In the genomic region with DNA sequence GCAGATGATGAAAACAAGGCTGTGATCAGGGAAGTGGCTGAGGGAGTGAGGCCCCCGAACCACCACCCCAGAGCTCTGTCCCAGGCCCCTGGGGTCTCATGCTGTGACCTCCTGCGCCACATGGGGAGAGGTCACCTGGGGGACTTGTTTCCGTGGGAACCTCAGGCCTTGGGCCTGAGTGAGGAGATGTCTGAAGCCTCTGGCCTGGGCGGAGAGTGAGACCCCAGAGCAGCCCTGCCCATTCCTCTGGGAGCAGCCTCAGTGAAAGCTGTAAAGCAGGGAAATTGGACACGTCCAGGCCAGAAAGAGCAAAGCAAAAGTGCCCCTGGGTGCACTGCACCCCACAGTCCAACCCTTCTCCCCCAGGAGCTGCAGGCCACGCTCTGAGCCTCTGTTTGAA, we compare ENCODE assay signal across 23 cellular contexts.
"Had no signal": no experiment of that assay in that cellular context is flagged by ENCODE, and none has a peak within 500 bp of the region (broad histone marks: within the 10 kb centered on the region; RNA-seq: fewer than 3 reads in every experiment).

No MANE protein-coding gene starts in this region.

- ATAC-seq: effector memory CD8-positive, alpha-beta T cell; gastrocnemius medialis; heart right ventricle; right cardiac atrium; stimulated activated memory B cell treated with anti-CD40 and anti-IgM and Interleukin-4, amounts not matched to agents 10 μg/mL and 1 μg/mL and 100 μg/mL, for 72 hours had no signal

- H3K27me3 ChIP-seq: esophagus muscularis mucosa, heart right ventricle, left lung, testis, tibial nerve had no signal

- DNase-seq: central memory CD4-positive, alpha-beta T cell; effector memory CD8-positive, alpha-beta T cell; gastrocnemius medialis; heart right ventricle; hypothalamus; mesenchymal stem cell; midbrain; naive B cell; stimulated activated CD4-positive, alpha-beta T cell treated with anti-CD3 and anti-CD28 coated beads, Interleukin-4, amount 100 ng/mL, for 1 hour; stimulated activated CD8-positive, alpha-beta memory T cell treated with anti-CD3 and anti-CD28 coated beads, Interleukin-4, amount 100 ng/mL, for 48 hours; testis had no signal

- H3K4me1 ChIP-seq: esophagus muscularis mucosa, tibial nerve had no signal

- H3K36me3 Mint-ChIP-seq: naive B cell had no signal

- H3K4me3 Mint-ChIP-seq: dendritic cell treated with granulocyte-macrophage colony-stimulating factor and Interleukin-4, amounts not matched to agents 40 ng/mL and 50 ng/mL, for 4 days; effector memory CD8-positive, alpha-beta T cell; naive B cell; nephron; stimulated activated memory B cell treated with anti-CD40 and anti-IgM and Interleukin-4, amounts not matched to agents 10 μg/mL and 1 μg/mL and 100 μg/mL, for 72 hours; stimulated activated naive CD8-positive, alpha-beta T cell treated with anti-CD3 and anti-CD28 coated beads, Interleukin-15, Interleukin-2, amounts not matched to agents 100 ng/mL and 50 ng/mL, for 24 hours had no signal

- H3K27ac Mint-ChIP-seq: dendritic cell treated with granulocyte-macrophage colony-stimulating factor and Interleukin-4, amounts not matched to agents 40 ng/mL and 50 ng/mL, for 4 days; nephron; progenitor cell of endocrine pancreas; stimulated activated memory B cell treated with anti-CD40 and anti-IgM and Interleukin-4, amounts not matched to agents 10 μg/mL and 1 μg/mL and 100 μg/mL, for 72 hours; stimulated activated naive CD8-positive, alpha-beta T cell treated with anti-CD3 and anti-CD28 coated beads, Interleukin-15, Interleukin-2, amounts not matched to agents 100 ng/mL and 50 ng/mL, for 24 hours had no signal

- H3K27me3 Mint-ChIP-seq: dendritic cell treated with granulocyte-macrophage colony-stimulating factor and Interleukin-4, amounts not matched to agents 40 ng/mL and 50 ng/mL, for 4 days; effector memory CD8-positive, alpha-beta T cell; naive B cell; stimulated activated memory B cell treated with anti-CD40 and anti-IgM and Interleukin-4, amounts not matched to agents 10 μg/mL and 1 μg/mL and 100 μg/mL, for 72 hours; stimulated activated naive CD8-positive, alpha-beta T cell treated with anti-CD3 and anti-CD28 coated beads, Interleukin-15, Interleukin-2, amounts not matched to agents 100 ng/mL and 50 ng/mL, for 24 hours had no signal

- H3K36me3 ChIP-seq: gastrocnemius medialis, heart right ventricle, tibial nerve had no signal

- H3K27ac ChIP-seq: epithelial cell of prostate, esophagus muscularis mucosa, gastrocnemius medialis, heart right ventricle, left lung, testis, tibial nerve had no signal

- H3K4me3 ChIP-seq: esophagus muscularis mucosa, gastrocnemius medialis, heart right ventricle, left lung, lung, smooth muscle cell, testis, tibial nerve had no signal

- H3K9me3 ChIP-seq: esophagus muscularis mucosa, gastrocnemius medialis, heart right ventricle, left lung, testis, tibial nerve had no signal

- H3K9me3 Mint-ChIP-seq: dendritic cell treated with granulocyte-macrophage colony-stimulating factor and Interleukin-4, amounts not matched to agents 40 ng/mL and 50 ng/mL, for 4 days; naive B cell; nephron; stimulated activated naive CD8-positive, alpha-beta T cell treated with anti-CD3 and anti-CD28 coated beads, Interleukin-15, Interleukin-2, amounts not matched to agents 100 ng/mL and 50 ng/mL, for 24 hours had no signal
